Comparison of ENCODE assay signal across 20 cellular contexts in the genomic region with DNA sequence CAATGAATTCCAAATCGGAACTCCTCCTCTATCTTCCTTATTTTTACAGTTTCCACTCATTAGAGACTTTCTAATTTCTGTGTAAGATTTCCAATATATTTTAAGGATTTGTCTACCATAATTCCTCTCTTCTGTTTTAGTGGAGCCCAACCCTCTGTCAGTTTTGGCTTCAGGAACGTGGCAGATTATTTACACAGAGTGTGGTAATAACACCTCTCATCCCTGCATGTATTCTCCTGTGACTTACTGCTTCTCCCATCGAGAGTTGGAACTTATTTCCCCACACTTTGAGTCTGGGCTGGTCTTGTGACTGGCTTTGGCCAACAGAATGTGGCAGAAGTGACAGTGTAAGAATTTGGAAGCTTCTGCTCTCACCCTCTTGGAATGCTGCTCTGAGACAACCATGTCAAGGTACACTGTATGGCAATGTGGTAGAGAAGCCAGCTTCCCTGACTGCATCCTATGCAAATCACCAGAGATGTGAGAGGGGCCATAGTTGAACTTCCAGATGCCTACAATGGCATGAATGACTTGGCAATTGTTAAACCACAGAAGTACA.
DNase-seq lines count a peak whose midpoint lies in the region; ATAC-seq and TF ChIP-seq lines count a peak whose summit lies in the region.
"Had no signal": no experiment of that assay in that cellular context is flagged by ENCODE, and none has a peak within 500 bp of the region (broad histone marks: within the 10 kb centered on the region; RNA-seq: fewer than 3 reads in every experiment).

No MANE protein-coding gene starts in this region.

- no peaks in the 10 kb centered on the region for H3K9me3 ChIP-seq in trophoblast cell (ENCODE audit: insufficient read depth, low read depth, low read length)
- H3K9me3 ChIP-seq in left lung: peaks cover 0 to 1% of the 10 kb centered on the region in 2 donors
- no peaks in the 10 kb centered on the region for H3K9me3 ChIP-seq in colonic mucosa
- H3K9me3 ChIP-seq: SJSA1 had no signal

- no peak overlapping the region for H3K9ac ChIP-seq in trophoblast cell (ENCODE audit: low read length)
- no peak overlapping the region for H3K9ac ChIP-seq in colonic mucosa (ENCODE audit: low read depth in 2 of 2, low read length in 2 of 2)

- no peaks in the 10 kb centered on the region for H3F3A ChIP-seq in GM23338 (replicated peaks; ENCODE audit: low read depth)

- H3K9me2 ChIP-seq in GM23338 (ENCODE audit: insufficient read depth): 0 out of 2 replicates have a peak, but pooled peaks cover 4% of the 10 kb centered on the region

- H3K4me2 ChIP-seq in GM23338 (no peak overlapping the region), trophoblast cell (ENCODE audit: low read length) (no peak overlapping the region)

- peaks cover 18% of the 10 kb centered on the region for H3K4me1 ChIP-seq in GM23338 (ENCODE audit: insufficient read depth)
- H3K4me1 ChIP-seq in trophoblast cell (ENCODE audit: control insufficient read depth in 1 of 2, insufficient read depth in 2 of 2, low read length in 2 of 2): peaks cover 2% of the 10 kb centered on the region in 2 experiments
- no peaks in the 10 kb centered on the region for H3K4me1 ChIP-seq in left lung
- no peaks in the 10 kb centered on the region for H3K4me1 ChIP-seq in colonic mucosa
- H3K4me1 ChIP-seq: SJSA1 had no signal

- no CpG with 5 or more reads among the region's 3 CpGs for WGBS in trophoblast cell (ENCODE audit: extremely low coverage, insufficient coverage, insufficient read length)

- POLR2A ChIA-PET in WTC11 (lab: Charles Lee): no interaction called here

- no peaks in the 10 kb centered on the region for H4K20me1 ChIP-seq in GM23338 (replicated peaks; ENCODE audit: insufficient read depth)

- TF ChIP-seq CTCF in GM23338 (conservative IDR thresholded peaks at IDR 0.05; ENCODE audit: low read depth in 2 of 2) (no peak), WTC11 (IDR thresholded peaks at IDR 0.05) (no peak), foreskin fibroblast (IDR thresholded peaks at IDR 0.05; ENCODE audit: low read depth, low read length) (no peak), left lung (IDR thresholded peaks at IDR 0.05) (no peak), colonic mucosa (IDR thresholded peaks at IDR 0.05) (no peak)

- H3K4me3 ChIP-seq in GM23338 (no peak overlapping the region), foreskin fibroblast (ENCODE audit: low read depth in 1 of 2, low read length in 2 of 2) (no peak overlapping the region), trophoblast cell (ENCODE audit: low read depth, low read length) (no peak overlapping the region), left lung (no peak overlapping the region), colonic mucosa (no peak overlapping the region)
- H3K4me3 ChIP-seq: SJSA1 had no signal

- no peaks in the 10 kb centered on the region for H3K36me3 ChIP-seq in GM23338 (ENCODE audit: insufficient read depth)
- H3K36me3 ChIP-seq in trophoblast cell (ENCODE audit: control insufficient read depth in 1 of 2, insufficient read depth in 2 of 2, low read length in 2 of 2): no peaks in the 10 kb centered on the region
- no peaks in the 10 kb centered on the region for H3K36me3 ChIP-seq in left lung
- no peaks in the 10 kb centered on the region for H3K36me3 ChIP-seq in colonic mucosa
- H3K36me3 ChIP-seq: SJSA1 had no signal

- DNase-seq in GM23338 (ENCODE audit: low spot score) (peak; percentile 3), WTC11 (ENCODE audit: low spot score) (no peak), foreskin fibroblast (peak; percentile 18 to 21), trophoblast cell (peak; percentile 14 to 62), left lung (no peak), colonic mucosa (no peak)
- DNase-seq: ACHN; AML-193; C1 segment of cervical spinal cord; CD8-positive, alpha-beta T cell; GDM1; H7; Kasumi-1; NCI-H1694; NCI-H2081 treated with DMSO at 0.1 percent for 48 hours; NCI-H446 treated with DMSO at 0.1 percent for 48 hours; NCI-H82 had no signal

- H3K27ac Mint-ChIP-seq in GM23338 (no peak overlapping the region), WTC11 (no peak overlapping the region)
- H3K27ac Mint-ChIP-seq: CD8-positive, alpha-beta T cell had no signal

- no peak overlapping the region for H3K4me3 Mint-ChIP-seq in GM23338
- H3K4me3 Mint-ChIP-seq in WTC11: no peak overlapping the region
- H3K4me3 Mint-ChIP-seq: CD8-positive, alpha-beta T cell had no signal

- H3K79me2 ChIP-seq in GM23338 (replicated peaks; ENCODE audit: insufficient read depth): no peaks in the 10 kb centered on the region
- H3K79me2 ChIP-seq in trophoblast cell (ENCODE audit: control insufficient read depth, insufficient read depth, low read length, poor library complexity): no peaks in the 10 kb centered on the region

- no peak overlapping the region for H3K4ac ChIP-seq in trophoblast cell (ENCODE audit: low read depth, low read length)

- H3K14ac ChIP-seq in trophoblast cell (ENCODE audit: low read length): no peak overlapping the region

- H3K36me3 Mint-ChIP-seq in GM23338 (ENCODE audit: low read depth) (no peaks in the 10 kb centered on the region), WTC11 (no peaks in the 10 kb centered on the region)
- H3K36me3 Mint-ChIP-seq: CD8-positive, alpha-beta T cell had no signal

- H4K91ac ChIP-seq in trophoblast cell (ENCODE audit: low read depth, low read length): no peak overlapping the region

- CTCF ChIA-PET in WTC11 (lab: Charles Lee): no interaction called here

- H2AFZ ChIP-seq in GM23338: no peak overlapping the region; the same call in 1 of the 2 replicates
- H2AFZ ChIP-seq in trophoblast cell (ENCODE audit: insufficient read depth, low read length, poor library complexity): no peak overlapping the region

- no peaks in the 10 kb centered on the region for H3K27me3 Mint-ChIP-seq in GM23338 (ENCODE audit: insufficient read depth, low read depth, poor library complexity)
- H3K27me3 Mint-ChIP-seq in WTC11 (ENCODE audit: low read depth): no peaks in the 10 kb centered on the region

- ATAC-seq in GM23338 (no peak), WTC11 (peak; percentile 36; the same call in 1 of the 2 replicates), left lung (no peak), GM18498 (IDR thresholded peaks at IDR 0.05; ENCODE audit: unreplicated experiment) (no peak)
- ATAC-seq: CD8-positive, alpha-beta T cell; Right ventricle myocardium inferior had no signal

- no peaks in the 10 kb centered on the region for H3K79me1 ChIP-seq in trophoblast cell (ENCODE audit: low read length)

- no peak overlapping the region for H3K23ac ChIP-seq in trophoblast cell (ENCODE audit: low read length)

- H3K4me1 Mint-ChIP-seq in GM23338: peaks cover 3% of the 10 kb centered on the region; the same call in 2 of the 3 replicates
- H3K4me1 Mint-ChIP-seq in WTC11: peaks cover 7% of the 10 kb centered on the region

- no peak overlapping the region for H2BK120ac ChIP-seq in trophoblast cell (ENCODE audit: insufficient read depth, low read length, poor library complexity)

- H2AK5ac ChIP-seq in trophoblast cell (ENCODE audit: low read length): no peak overlapping the region

- intact Hi-C loops in left lung (cut with DNase I): no loop called here
- intact Hi-C loops in colonic mucosa (cut with DNase I): no loop called here

- H3K27me3 ChIP-seq in GM23338 (ENCODE audit: insufficient read depth): no peaks in the 10 kb centered on the region
- H3K27me3 ChIP-seq in trophoblast cell (ENCODE audit: insufficient read depth, low read length): no peaks in the 10 kb centered on the region
- H3K27me3 ChIP-seq in left lung: no peaks in the 10 kb centered on the region
- no peaks in the 10 kb centered on the region for H3K27me3 ChIP-seq in colonic mucosa

- H3K9me3 Mint-ChIP-seq in GM23338 (no peaks in the 10 kb centered on the region), WTC11 (no peaks in the 10 kb centered on the region)
- H3K9me3 Mint-ChIP-seq: CD8-positive, alpha-beta T cell had no signal

- H2BK12ac ChIP-seq in trophoblast cell (ENCODE audit: low read length): no peak overlapping the region

- no peak overlapping the region for H2BK5ac ChIP-seq in trophoblast cell (ENCODE audit: low read depth, low read length, poor library complexity)

- H3K18ac ChIP-seq in trophoblast cell (ENCODE audit: low read length): no peak overlapping the region

- no peak overlapping the region for H4K12ac ChIP-seq in trophoblast cell (ENCODE audit: low read depth, low read length)

- no peak overlapping the region for H4K8ac ChIP-seq in trophoblast cell (ENCODE audit: low read depth, low read length)

- H3K27ac ChIP-seq in GM23338 (ENCODE audit: low read depth) (no peak overlapping the region), trophoblast cell (ENCODE audit: low read depth, low read length) (no peak overlapping the region), left lung (no peak overlapping the region), colonic mucosa (no peak overlapping the region)
- H3K27ac ChIP-seq: SJSA1 had no signal

TF ChIP-seq in GM23338, 12 proteins besides CTCF, POLR2A, EP300 and RAD21 (continues in another document):
- no peak for TF ChIP-seq JUNB (IDR thresholded peaks at IDR 0.05; ENCODE audit: unreplicated experiment)
- TF ChIP-seq EZH2phosphoT487 (IDR thresholded peaks at IDR 0.05; ENCODE audit: unreplicated experiment): no peak
- no peak for TF ChIP-seq CREB1 (CRISPR knock-in tag; IDR thresholded peaks at IDR 0.05; ENCODE audit: low read depth)
- TF ChIP-seq ZNF114 (CRISPR knock-in tag; IDR thresholded peaks at IDR 0.05): no peak
- TF ChIP-seq ETS1 (IDR thresholded peaks at IDR 0.05): no peak

TF ChIP-seq in WTC11, 78 proteins besides CTCF, POLR2A, EP300 and RAD21 (continues in another document):
- TF ChIP-seq CREM (CRISPR knock-in tag; IDR thresholded peaks at IDR 0.05): no peak
- TF ChIP-seq, protein P1, sequence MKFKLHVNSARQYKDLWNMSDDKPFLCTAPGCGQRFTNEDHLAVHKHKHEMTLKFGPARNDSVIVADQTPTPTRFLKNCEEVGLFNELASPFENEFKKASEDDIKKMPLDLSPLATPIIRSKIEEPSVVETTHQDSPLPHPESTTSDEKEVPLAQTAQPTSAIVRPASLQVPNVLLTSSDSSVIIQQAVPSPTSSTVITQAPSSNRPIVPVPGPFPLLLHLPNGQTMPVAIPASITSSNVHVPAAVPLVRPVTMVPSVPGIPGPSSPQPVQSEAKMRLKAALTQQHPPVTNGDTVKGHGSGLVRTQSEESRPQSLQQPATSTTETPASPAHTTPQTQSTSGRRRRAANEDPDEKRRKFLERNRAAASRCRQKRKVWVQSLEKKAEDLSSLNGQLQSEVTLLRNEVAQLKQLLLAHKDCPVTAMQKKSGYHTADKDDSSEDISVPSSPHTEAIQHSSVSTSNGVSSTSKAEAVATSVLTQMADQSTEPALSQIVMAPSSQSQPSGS (CRISPR knock-in tag; IDR thresholded peaks at IDR 0.05; ENCODE audit: borderline replicate concordance, low read depth): no peak
- TF ChIP-seq ZNF121 (CRISPR knock-in tag; IDR thresholded peaks at IDR 0.05): no peak
- TF ChIP-seq, protein P2, sequence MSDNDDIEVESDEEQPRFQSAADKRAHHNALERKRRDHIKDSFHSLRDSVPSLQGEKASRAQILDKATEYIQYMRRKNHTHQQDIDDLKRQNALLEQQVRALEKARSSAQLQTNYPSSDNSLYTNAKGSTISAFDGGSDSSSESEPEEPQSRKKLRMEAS (CRISPR knock-in tag; IDR thresholded peaks at IDR 0.05): no peak
- TF ChIP-seq EMX1 (CRISPR knock-in tag; IDR thresholded peaks at IDR 0.05): no peak
- TF ChIP-seq ZNF317 (CRISPR knock-in tag; IDR thresholded peaks at IDR 0.05; ENCODE audit: borderline replicate concordance, low read depth): no peak
- no peak for TF ChIP-seq ESRRA (CRISPR knock-in tag; IDR thresholded peaks at IDR 0.05; ENCODE audit: borderline replicate concordance)

Comparison
In these comparisons a context has a peak if more than half of its experiments do, and no peak if none do; other contexts are left out.
1. DNase-seq: peak in GM23338 (single experiment), foreskin fibroblast (2 of 2) and trophoblast cell (2 of 2); none in WTC11 (single experiment), left lung (0 of 2) and colonic mucosa (single experiment).